ENCODE assay signal across 8 cellular contexts in genomic region chr9:94603259-94603776, GRCh38. TPM values are rescaled to one million over a fixed set of nuclear protein-coding genes. Genes with fewer than 3 reads are reported as not detected.
DNase-seq lines count a peak whose midpoint lies in the region; ATAC-seq, FAIRE-seq and TF ChIP-seq lines count a peak whose summit lies in the region.

No MANE protein-coding gene starts in this region.

- peak; percentile 90 to 96 for ATAC-seq in A549
- ATAC-seq in HG02759 (IDR thresholded peaks at IDR 0.05; ENCODE audit: unreplicated experiment): no peak

- H3K27ac ChIP-seq in A549 (no peak overlapping the region), WERI-Rb-1 (no peak overlapping the region), breast epithelium (no peak overlapping the region)

- H3K4me2 ChIP-seq in A549: peak overlapping the region; percentile 58

- POLR2A ChIA-PET in A549 (lab: Yijun Ruan, JAX): interaction anchor here (0.6 kb wide), 1 partner anchor 49 kb away, joined by 3 read pairs; no protein-coding TSS in a partner anchor

- TF ChIP-seq RAD21 in A549 (conservative IDR thresholded peaks at IDR 0.05 in 1 of 2, IDR thresholded peaks at IDR 0.05 in 1 of 2): peak; percentile 68 to 75

- H3K27me3 ChIP-seq in WERI-Rb-1 (ENCODE audit: insufficient read depth, low read depth, severe bottlenecking) (no peaks in the 10 kb centered on the region), breast epithelium (no peaks in the 10 kb centered on the region), kidney epithelial cell (ENCODE audit: control insufficient read depth, insufficient read depth, low read length) (peaks cover 10% of the 10 kb centered on the region)

- TF ChIP-seq CTCF in A549 (IDR thresholded peaks at IDR 0.05) (peak; percentile 71), WERI-Rb-1 (IDR thresholded peaks at IDR 0.05; ENCODE audit: low read depth, low read length) (peak; percentile 97), breast epithelium (IDR thresholded peaks at IDR 0.05) (peak in 2 of 3 donors; percentile 34 to 36), kidney epithelial cell (IDR thresholded peaks at IDR 0.05; ENCODE audit: insufficient read depth, low read length, poor library complexity, severe bottlenecking) (peak; percentile 66)

- WGBS in A549 (ENCODE audit: missing lambda C conversion rate): 9% methylated on average over 15 of the region's 15 CpGs

- H3K4me3 ChIP-seq in A549 (no peak overlapping the region), WERI-Rb-1 (ENCODE audit: low read depth, low read length) (no peak overlapping the region), breast epithelium (no peak overlapping the region), kidney epithelial cell (ENCODE audit: low read depth, low read length) (no peak overlapping the region)

- no peaks in the 10 kb centered on the region for H3K9me3 ChIP-seq in A549
- no peaks in the 10 kb centered on the region for H3K9me3 ChIP-seq in WERI-Rb-1 (ENCODE audit: severe bottlenecking)
- no peaks in the 10 kb centered on the region for H3K9me3 ChIP-seq in breast epithelium

- no peaks in the 10 kb centered on the region for H3K4me1 ChIP-seq in A549
- no peaks in the 10 kb centered on the region for H3K4me1 ChIP-seq in breast epithelium

- CTCF ChIA-PET in A549 (lab: Yijun Ruan, JAX): interaction anchor here (0.7 to 1.8 kb wide), 14 partner anchors 9 to 229 kb away, joined by 3 to 15 read pairs (median 4); partner anchors contain the start of genes FBP2 and PCAT7

- H3K36me3 ChIP-seq in WERI-Rb-1 (no peaks in the 10 kb centered on the region), breast epithelium (no peaks in the 10 kb centered on the region), kidney epithelial cell (ENCODE audit: control insufficient read depth, insufficient read depth, low read length) (no peaks in the 10 kb centered on the region)

- intact Hi-C loops in breast epithelium (cut with DNase I; ENCODE audit: low total_unique reads): no loop called here

- no peak for TF ChIP-seq EP300 in A549 (IDR thresholded peaks at IDR 0.05)

- no peak for TF ChIP-seq POLR2A in A549 (IDR thresholded peaks at IDR 0.05; ENCODE audit: low read length)
- no peak for TF ChIP-seq POLR2A in breast epithelium (IDR thresholded peaks at IDR 0.05)

- DNase-seq in A549 (ENCODE audit: low read depth in 1 of 2, low spot score in 1 of 2) (peak; percentile 77 to 94), GM19239 (ENCODE audit: insufficient read length, low spot score) (peak; percentile 81), NCI-H2081 treated with DMSO at 0.1 percent for 48 hours (lab: John Stamatoyannopoulos, UW) (peak; percentile 3), WERI-Rb-1 (peak; percentile 84), breast epithelium (ENCODE audit: low spot score in 2 of 2) (peak; percentile 20 to 61), kidney epithelial cell (ENCODE audit: low read depth) (no peak)
- peak; percentile 11 to 45 for DNase-seq in stimulated activated CD4-positive, alpha-beta T cell treated with anti-CD3 and anti-CD28 coated beads, Interleukin-1b, Interleukin-23, amount 100 ng/mL, for 1 hour (ENCODE audit: low read depth in 2 of 2)

- FAIRE-seq in A549 (lab: Jason Lieb, UNC): peak; percentile 72
- peak; percentile 67 for FAIRE-seq in GM19239 (lab: Jason Lieb, UNC)

TF ChIP-seq in A549, 52 proteins besides CTCF, POLR2A, EP300 and RAD21:
- no peak for TF ChIP-seq JUN (IDR thresholded peaks at IDR 0.05)
- TF ChIP-seq CEBPB (IDR thresholded peaks at IDR 0.05): peak in 1 of 2 experiments; percentile 3; a peak in 1 of 4 replicates
- no peak for TF ChIP-seq RFX5 (IDR thresholded peaks at IDR 0.05)
- TF ChIP-seq BCL3 (IDR thresholded peaks at IDR 0.05): no peak
- TF ChIP-seq FOXS1 (CRISPR knock-in tag; IDR thresholded peaks at IDR 0.05): no peak
- peak; percentile 71 for TF ChIP-seq SMC3 (IDR thresholded peaks at IDR 0.05)
- no peak for TF ChIP-seq REST (IDR thresholded peaks at IDR 0.05)
- TF ChIP-seq RNF2 (IDR thresholded peaks at IDR 0.05; ENCODE audit: borderline replicate concordance, low read depth): no peak

RNA-seq across cellular contexts. Expression of gene FBP2, which starts 9.7 kb away (rescaled TPM):
- not detected in 2 replicates for polyA plus RNA-seq in A549 (2011; rRNA removed)
- polyA plus RNA-seq in A549 (2012; cell fraction: cytosol; rRNA removed): not detected in 2 replicates
- not detected in 2 replicates for polyA plus RNA-seq in A549 (2012; cell fraction: nucleus; rRNA removed)
- not detected in 3 replicates for polyA plus RNA-seq in A549 (2017; fragmentation: RNase III; extraction: RNeasy Plus Mini Kit Qiagen cat#74134 plus additional on column Dnase treatment)
- not detected in 2 replicates for polyA minus RNA-seq in A549 (2011; rRNA and poly(A)+ RNA removed)
- total RNA-seq in breast epithelium: not detected
- total RNA-seq in kidney epithelial cell: not detected in 2 replicates

RNA-seq across cellular contexts. Expression of gene FBP1, which starts 36.0 kb away (rescaled TPM):
- not detected in 2 replicates for polyA plus RNA-seq in A549 (2011; rRNA removed)
- polyA plus RNA-seq in A549 (2012; cell fraction: cytosol; rRNA removed): 0.04 TPM in 1 of 2 replicates, not detected in the other
- polyA plus RNA-seq in A549 (2012; cell fraction: nucleus; rRNA removed): not detected in 2 replicates
- polyA plus RNA-seq in A549 (2017; fragmentation: RNase III; extraction: RNeasy Plus Mini Kit Qiagen cat#74134 plus additional on column Dnase treatment): 0.07 TPM in 1 of 3 replicates, not detected in the others
- polyA minus RNA-seq in A549 (2011; rRNA and poly(A)+ RNA removed): not detected in 2 replicates
- 10 to 100 TPM in 2 of 3 donors, 1 to 10 TPM in 1; 7.4 to 41.1 (median 33.4) TPM for total RNA-seq in breast epithelium
- 2.5 and 5.6 TPM in 2 replicates for total RNA-seq in kidney epithelial cell

RNA-seq across cellular contexts. Expression of gene PCAT7, which starts 48.4 kb away (rescaled TPM):
- polyA plus RNA-seq in A549 (2011; rRNA removed) (2.7 and 2.8 TPM in 2 replicates), A549 (2017; fragmentation: RNase III; extraction: RNeasy Plus Mini Kit Qiagen cat#74134 plus additional on column Dnase treatment) (2.0 to 2.3 TPM (median 2.1 TPM) in 3 replicates)
- 1.1 and 1.3 TPM in 2 replicates for polyA plus RNA-seq in A549 (2012; cell fraction: cytosol; rRNA removed)
- polyA plus RNA-seq in A549 (2012; cell fraction: nucleus; rRNA removed): 0.65 and 0.99 TPM in 2 replicates
- 1.7 TPM in 2 replicates for polyA minus RNA-seq in A549 (2011; rRNA and poly(A)+ RNA removed)
- total RNA-seq in breast epithelium (under 1 TPM in 1 of 3 donors, not detected in 2; under 0.01 TPM), kidney epithelial cell (not detected in 2 replicates)

Comparison
In these comparisons a context has a peak if more than half of its experiments do, and no peak if none do; other contexts are left out.
1. CTCF ChIP-seq: peak in every context shown above with its lines; median percentile 97 in WERI-Rb-1; 71 in A549; 66 in kidney epithelial cell; 35 in breast epithelium.